9 cellular contexts compared by ENCODE assay signal in genomic region chr4:65670331-65671031, GRCh38. TPM values are rescaled to one million over a fixed set of nuclear protein-coding genes. Genes with fewer than 3 reads are reported as not detected.
DNase-seq lines count a peak whose midpoint lies in the region; ATAC-seq and TF ChIP-seq lines count a peak whose summit lies in the region.
"Had no signal": no experiment of that assay in that cellular context is flagged by ENCODE, and none has a peak within 500 bp of the region (broad histone marks: within the 10 kb centered on the region; RNA-seq: fewer than 3 reads in every experiment).

EPHA5 (minus strand) TSS chr4:65670489; CDS start chr4:65669742, 747 bp downstream.

- ATAC-seq in gastrocnemius medialis: no peak

- H3K27ac ChIP-seq in H9 (ENCODE audit: insufficient read length, low read depth, low read length) (no peak within 1 kb of the TSS), mammary epithelial cell (ENCODE audit: insufficient read depth, low read depth, low read length) (no peak within 1 kb of the TSS), gastrocnemius medialis (no peak within 1 kb of the TSS)

- intact Hi-C loops in mammary epithelial cell (cut with micrococcal nuclease): no loop called here
- intact Hi-C loops in gastrocnemius medialis (cut with DNase I; ENCODE audit: low total_unique reads): no loop called here

- peaks cover 41 to 45% of the 10 kb centered on the region in 2 experiments for H3K4me1 Mint-ChIP-seq in H9

- peaks cover 26% of the 10 kb centered on the region for H3K27me3 ChIP-seq in H9 (ENCODE audit: insufficient read depth, low read length)
- H3K27me3 ChIP-seq in mammary epithelial cell (ENCODE audit: insufficient read depth, low read length): peaks cover 46% of the 10 kb centered on the region
- H3K27me3 ChIP-seq in gastrocnemius medialis: peaks cover 27 to 51% (median 27%) of the 10 kb centered on the region in 3 donors

- dilution Hi-C loops in mammary epithelial cell (cut with HindIII; ENCODE audit: low sequenced_read_pairs): no loop called here

- no peak within 1 kb of the TSS for H2BK20ac ChIP-seq in H9 (ENCODE audit: low read depth, low read length, poor library complexity, severe bottlenecking)

- H3K4me1 ChIP-seq in H9 (ENCODE audit: insufficient read depth, low read length) (peaks cover 5% of the 10 kb centered on the region; the same call in 1 of the 2 replicates), mammary epithelial cell (ENCODE audit: insufficient read depth, low read length) (peaks cover 14% of the 10 kb centered on the region), gastrocnemius medialis (peaks cover 0 to 18% of the 10 kb centered on the region in 2 donors)

- no peaks in the 10 kb centered on the region for H3K36me3 Mint-ChIP-seq in H9 (ENCODE audit: insufficient read depth in 1 of 3, low read depth in 3 of 3)

- TF ChIP-seq POLR2A in gastrocnemius medialis (IDR thresholded peaks at IDR 0.05): no peak

- H3K56ac ChIP-seq in H9 (ENCODE audit: insufficient read length, low read depth, low read length): no peak within 1 kb of the TSS

- no peak within 1 kb of the TSS for H3T11ph ChIP-seq in H9 (ENCODE audit: low read length)

- in situ Hi-C loops in mammary epithelial cell (cut with MboI; ENCODE audit: low sequenced_read_pairs in 2 of 2): no loop called here
- in situ Hi-C loops in gastrocnemius medialis (cut with MboI; ENCODE audit: low sequenced_read_pairs in 4 of 4): no loop called here

- H3K23ac ChIP-seq in H9 (ENCODE audit: insufficient read length, low read depth, low read length): no peak within 1 kb of the TSS

- H2BK120ac ChIP-seq in H9 (ENCODE audit: low read depth, low read length, poor library complexity, severe bottlenecking): no peak within 1 kb of the TSS

- no peak within 1 kb of the TSS for H2BK15ac ChIP-seq in H9 (ENCODE audit: low read depth, low read length)

- H2AK5ac ChIP-seq in H9 (ENCODE audit: insufficient read length, low read length): no peak within 1 kb of the TSS

- no peaks in the 10 kb centered on the region for H3K79me1 ChIP-seq in H9 (ENCODE audit: insufficient read depth, low read depth, low read length, poor library complexity, severe bottlenecking)

- H3K9ac ChIP-seq in H9 (ENCODE audit: extremely low read depth, insufficient read length, low read length): no peak within 1 kb of the TSS
- H3K9ac ChIP-seq in mammary epithelial cell (ENCODE audit: insufficient read depth, low read length): no peak within 1 kb of the TSS

- H2BK5ac ChIP-seq in H9 (ENCODE audit: insufficient read length, low read length): no peak within 1 kb of the TSS

- H3K14ac ChIP-seq in H9 (ENCODE audit: insufficient read depth, low read length): no peak within 1 kb of the TSS

- H3K4me2 ChIP-seq in H9 (ENCODE audit: insufficient read depth, insufficient read length, low read length) (peak within 1 kb of the TSS; percentile 90), mammary epithelial cell (ENCODE audit: insufficient read depth, low read depth, low read length) (peak within 1 kb of the TSS; percentile 90)

- H2BK12ac ChIP-seq in H9 (ENCODE audit: insufficient read length, low read depth, low read length): no peak within 1 kb of the TSS

- H4K20me1 ChIP-seq in H9 (ENCODE audit: control insufficient read depth, insufficient read depth, insufficient read length): no peaks in the 10 kb centered on the region
- H4K20me1 ChIP-seq in mammary epithelial cell (ENCODE audit: insufficient read depth, low read length): no peaks in the 10 kb centered on the region

- no CpG with 5 or more reads among the region's 51 CpGs for WGBS in H9 (ENCODE audit: extremely low coverage, insufficient read length, low lambda C conversion rate)
- 11% methylated on average over 12 of the region's 51 CpGs for WGBS in mammary epithelial cell (ENCODE audit: low coverage, missing lambda C conversion rate)

- BruUV-seq in mammary epithelial cell (replicated peaks; lab: Mats Ljungman, UMichigan): no TSS peak

- CTCF ChIA-PET in mammary epithelial cell (lab: Charles Lee; ENCODE audit: low non-redundant PET): no interaction called here

- no peak within 1 kb of the TSS for H2AFZ ChIP-seq in H9 (ENCODE audit: low read length)
- H2AFZ ChIP-seq in mammary epithelial cell (ENCODE audit: low read depth, low read length): peak within 1 kb of the TSS; percentile 86

- H4K5ac ChIP-seq in H9 (ENCODE audit: insufficient read length, low read depth, low read length): no peak within 1 kb of the TSS

- peak within 1 kb of the TSS; percentile 68 to 82 for H3K4me3 Mint-ChIP-seq in H9

- peaks cover 79% of the 10 kb centered on the region for H3K27me3 Mint-ChIP-seq in H9 (ENCODE audit: low read depth)

- TF ChIP-seq CTCF in H9 (conservative IDR thresholded peaks at IDR 0.05) (0 out of 3 replicates have a peak, but pooled peaks have one; percentile 3), mammary epithelial cell (conservative IDR thresholded peaks at IDR 0.05 in 1 of 2, IDR thresholded peaks at IDR 0.05 in 1 of 2; ENCODE audit: extremely low read depth in 1 of 2, insufficient read depth in 1 of 2, low read depth in 1 of 2, low read length in 2 of 2) (peak in 1 of 2 donors; percentile 32), gastrocnemius medialis (IDR thresholded peaks at IDR 0.05 in 4 of 5, conservative IDR thresholded peaks at IDR 0.05 in 1 of 5) (no peak)

- no peaks in the 10 kb centered on the region for H3K36me3 ChIP-seq in mammary epithelial cell (ENCODE audit: insufficient read depth, low read length)
- H3K36me3 ChIP-seq in gastrocnemius medialis: no peaks in the 10 kb centered on the region

- H3K4me3 ChIP-seq in mammary epithelial cell (replicated peaks in 1 of 3; ENCODE audit: insufficient read depth in 1 of 3, low read depth in 2 of 3, low read length in 3 of 3) (peak within 1 kb of the TSS; percentile 32 to 38 (median 35)), iPS-18c (ENCODE audit: insufficient read depth, low read depth, low read length) (peak within 1 kb of the TSS; percentile 53), gastrocnemius medialis (peak within 1 kb of the TSS; percentile 27 to 49 (median 34))

- H3K9me3 Mint-ChIP-seq in H9: no peaks in the 10 kb centered on the region; a peak in 2 of 5 replicates

- H3K9me3 ChIP-seq in H9 (ENCODE audit: control insufficient read depth, low read depth, low read length) (no peaks in the 10 kb centered on the region), mammary epithelial cell (replicated peaks; ENCODE audit: insufficient read depth, low read length) (no peaks in the 10 kb centered on the region), iPS-18c (ENCODE audit: control insufficient read depth, insufficient read depth, low read length) (no peaks in the 10 kb centered on the region), gastrocnemius medialis (no peaks in the 10 kb centered on the region)

- H3K18ac ChIP-seq in H9 (ENCODE audit: insufficient read length, low read depth, low read length): no peak within 1 kb of the TSS

- H3K27ac Mint-ChIP-seq in H9: no peak within 1 kb of the TSS

- DNase-seq in AG08395 (ENCODE audit: low spot score): peak; percentile 18
- peak; percentile 92 for DNase-seq in H9
- DNase-seq in NCI-H526 (lab: John Stamatoyannopoulos, UW): peak; percentile 37 to 90
- peak; percentile 40 for DNase-seq in mammary epithelial cell
- DNase-seq in gastrocnemius medialis: peak in 1 of 2 donors; percentile 8
- DNase-seq in MV-4-11 (lab: John Stamatoyannopoulos, UW): no peak
- DNase-seq in LoVo (ENCODE audit: low spot score): no peak

- no peak within 1 kb of the TSS for H4K91ac ChIP-seq in H9 (ENCODE audit: insufficient read length, low read depth, low read length)

- H3K23me2 ChIP-seq in H9 (ENCODE audit: insufficient read length, low read depth, low read length, poor library complexity, severe bottlenecking): peaks cover 18% of the 10 kb centered on the region

- H3K4ac ChIP-seq in H9 (ENCODE audit: low read depth, low read length): no peak within 1 kb of the TSS

- no peak within 1 kb of the TSS for H4K8ac ChIP-seq in H9 (replicated peaks; ENCODE audit: insufficient read length, low read depth, low read length)

- H3K79me2 ChIP-seq in H9 (ENCODE audit: insufficient read depth, low read length) (no peaks in the 10 kb centered on the region), mammary epithelial cell (ENCODE audit: insufficient read depth, low read length) (no peaks in the 10 kb centered on the region)

RNA-seq across cellular contexts. Expression of gene EPHA5, which starts in this region (rescaled TPM):
- total RNA-seq in H9 (2021) (not detected in 2 replicates), mammary epithelial cell (not detected), gastrocnemius medialis (not detected)
- not detected for polyA plus RNA-seq in mammary epithelial cell
- not detected for polyA minus RNA-seq in mammary epithelial cell
- total RNA-seq: dermis microvascular lymphatic vessel endothelial cell had no signal

Comparison
In these comparisons a context has a peak if more than half of its experiments do, and no peak if none do; other contexts are left out.
1. Peak in DNase-seq and H3K4me2 ChIP-seq in H9; RNA of the gene not detected or under 1 TPM.
2. Peak in DNase-seq, H3K4me3 ChIP-seq and H3K4me2 ChIP-seq in mammary epithelial cell; RNA of the gene not detected or under 1 TPM.
3. DNase-seq: peak in AG08395 (single experiment) and NCI-H526 (2 of 2); none in MV-4-11 (single experiment) and LoVo (single experiment).
4. Peak in every context shown above with its lines, with median percentiles within 50 percentile points of each other: H3K4me3 ChIP-seq.